In genomic region chr9:79611091-79611614, GRCh38 we compare ENCODE assay signal across 8 cellular contexts. TPM values are rescaled to one million over a fixed set of nuclear protein-coding genes. Genes with fewer than 3 reads are reported as not detected.
DNase-seq lines count a peak whose midpoint lies in the region; ATAC-seq, FAIRE-seq and TF ChIP-seq lines count a peak whose summit lies in the region.

No MANE protein-coding gene starts in this region.

- no peak overlapping the region for H3K4me3 ChIP-seq in GM06990 (replicated peaks; ENCODE audit: low read depth, low read length)
- H3K4me3 ChIP-seq in fibroblast of pulmonary artery (replicated peaks; ENCODE audit: low read depth, low read length): no peak overlapping the region
- no peak overlapping the region for H3K4me3 ChIP-seq in kidney (ENCODE audit: low read length in 2 of 2)

- no peak overlapping the region for H3K27ac Mint-ChIP-seq in type B pancreatic cell

- FAIRE-seq in kidney (lab: Jason Lieb, UNC): no peak

- intact Hi-C loops in kidney (cut with DNase I): no loop called here

- H3K27ac ChIP-seq in kidney (ENCODE audit: low read depth in 2 of 2, low read length in 2 of 2): no peak overlapping the region

- H3K27me3 ChIP-seq in GM06990 (replicated peaks; ENCODE audit: control insufficient read depth, insufficient read depth, low read length): no peaks in the 10 kb centered on the region

- DNase-seq in GM06990 (ENCODE audit: extremely low read depth, insufficient read length) (peak; percentile 8), HEK293T (ENCODE audit: extremely low spot score) (no peak), NCI-H460 (ENCODE audit: extremely low read depth, low read depth) (peak; percentile 20), fibroblast of pulmonary artery (ENCODE audit: low read depth) (peak; percentile 26), type B pancreatic cell (ENCODE audit: extremely low spot score, unreplicated experiment) (no peak), kidney (no peak), SHP77 (lab: John Stamatoyannopoulos, UW) (no peak)

- POLR2A ChIA-PET in HEK293T (lab: Yijun Ruan, JAX): interaction anchor here (0.7 to 2.1 kb wide), 4 partner anchors 9 to 165 kb away, joined by 3 to 13 read pairs (median 4); partner anchors contain the start of gene TLE4

- H3K9me3 ChIP-seq in kidney (ENCODE audit: control insufficient read depth in 1 of 2, low read length in 2 of 2): no peaks in the 10 kb centered on the region

- ATAC-seq in HG02970 (IDR thresholded peaks at IDR 0.05; ENCODE audit: low FRiP score, unreplicated experiment): no peak

- peaks cover 5% of the 10 kb centered on the region for H3K9me3 Mint-ChIP-seq in type B pancreatic cell

- H3K36me3 Mint-ChIP-seq in type B pancreatic cell: peaks cover 35% of the 10 kb centered on the region

- peaks cover 0 to 3% of the 10 kb centered on the region in 2 donors for H3K4me1 ChIP-seq in kidney (ENCODE audit: control insufficient read depth in 1 of 2, insufficient read depth in 1 of 2, low read depth in 1 of 2, low read length in 2 of 2)

- no peak for TF ChIP-seq CTCF in GM06990 (IDR thresholded peaks at IDR 0.05; ENCODE audit: insufficient read depth, low read length, poor library complexity, severe bottlenecking)
- no peak for TF ChIP-seq CTCF in fibroblast of pulmonary artery (IDR thresholded peaks at IDR 0.05; ENCODE audit: low read length, missing control alignments)
- no peak for TF ChIP-seq CTCF in type B pancreatic cell (conservative IDR thresholded peaks at IDR 0.05)
- no peak for TF ChIP-seq CTCF in kidney (IDR thresholded peaks at IDR 0.05; ENCODE audit: borderline replicate concordance, extremely low read depth, insufficient read depth)

- CTCF ChIA-PET in HEK293T (lab: Yijun Ruan, JAX): interaction anchor here (1.0 to 1.2 kb wide), 3 partner anchors 11 to 57 kb away, joined by 3 read pairs; no protein-coding TSS in a partner anchor

- no peaks in the 10 kb centered on the region; the same call in 1 of the 2 replicates for H3K36me3 ChIP-seq in GM06990 (ENCODE audit: control insufficient read depth, insufficient read depth, low read length)
- no peaks in the 10 kb centered on the region for H3K36me3 ChIP-seq in kidney (ENCODE audit: control insufficient read depth in 1 of 2, insufficient read depth in 2 of 2, low read length in 2 of 2)

- H3K27me3 Mint-ChIP-seq in type B pancreatic cell: peaks cover 6% of the 10 kb centered on the region

- peaks cover 39% of the 10 kb centered on the region for H3K4me1 Mint-ChIP-seq in type B pancreatic cell (ENCODE audit: unreplicated experiment)

- peak overlapping the region; percentile 46 for H3K4me3 Mint-ChIP-seq in type B pancreatic cell

- no peak overlapping the region for H3K9ac ChIP-seq in kidney (ENCODE audit: low read length in 2 of 2)

TF ChIP-seq in HEK293T, 16 proteins besides CTCF, POLR2A, EP300 and RAD21:
- no peak for TF ChIP-seq ARNT (IDR thresholded peaks at IDR 0.05)
- no peak for TF ChIP-seq ELF4 (IDR thresholded peaks at IDR 0.05)
- TF ChIP-seq HDGF (IDR thresholded peaks at IDR 0.05; ENCODE audit: borderline replicate concordance): no peak
- TF ChIP-seq LEF1 (IDR thresholded peaks at IDR 0.05; ENCODE audit: borderline replicate concordance): 0 out of 2 replicates have a peak, but pooled peaks have one; percentile 25

RNA-seq across cellular contexts. Expression of gene TLE4, which starts 39.4 kb away (rescaled TPM):
- total RNA-seq in NCI-H460 (2014; rRNA removed; shearing (Covaris generic)): 9.5 and 12.7 TPM in 2 replicates
- polyA plus RNA-seq in NCI-H460 (2014; cell fraction: nucleus; rRNA removed): 9.7 and 10.8 TPM in 2 replicates
- 77.7 and 83.5 TPM in 2 replicates for total RNA-seq in type B pancreatic cell (ENCODE audit: low replicate concordance)
- 35.7 TPM for total RNA-seq in kidney
- 5.5 TPM for polyA plus RNA-seq in kidney (ENCODE audit: insufficient read depth, low read depth, low replicate concordance)

Comparison
In these comparisons a context has a peak if more than half of its experiments do, and no peak if none do; other contexts are left out.
1. DNase-seq: peak in GM06990 (single experiment), NCI-H460 (single experiment) and fibroblast of pulmonary artery (single experiment); none in HEK293T (single experiment), type B pancreatic cell (single experiment), kidney (single experiment) and SHP77 (0 of 2).